Comparison of ENCODE assay signal across 20 cellular contexts in genomic region chr9:82982271-82982880, GRCh38.
"Had no signal": no experiment of that assay in that cellular context is flagged by ENCODE, and none has a peak within 500 bp of the region (broad histone marks: within the 10 kb centered on the region; RNA-seq: fewer than 3 reads in every experiment).

No MANE protein-coding gene starts in this region.

- H3K27ac ChIP-seq: brain microvascular endothelial cell, coronary artery, heart right ventricle, ovary, right lobe of liver, upper lobe of left lung had no signal

- H3K4me2 ChIP-seq: smooth muscle cell had no signal

- H3K4me1 ChIP-seq: heart right ventricle, right lobe of liver, upper lobe of left lung had no signal

- H3K36me3 ChIP-seq: brain microvascular endothelial cell, heart right ventricle, ovary, right lobe of liver, upper lobe of left lung had no signal

- DNase-seq: activated CD4-positive, alpha-beta T cell treated with anti-CD3 and anti-CD28 coated beads, Interleukin-2, amount 10 ng/mL, durations not matched to agents 24 days and 14 days; activated CD8-positive, alpha-beta T cell treated with anti-CD3 and anti-CD28 coated beads for 36 hours; activated naive CD4-positive, alpha-beta T cell; activated naive CD8-positive, alpha-beta T cell treated with anti-CD3 and anti-CD28 coated beads for 36 hours; activated T-cell treated with anti-CD3 and anti-CD28 coated beads, Interleukin-2, amount 50 U/mL, for 1 hour; anterior cingulate cortex; brain microvascular endothelial cell; erythroblast; heart right ventricle; mesenchymal stem cell; naive thymus-derived CD8-positive, alpha-beta T cell; ovary; right lobe of liver; stimulated activated CD4-positive, alpha-beta T cell treated with anti-CD3 and anti-CD28 coated beads, Interleukin-4, amount 100 ng/mL, for 1 hour; stimulated activated naive CD8-positive, alpha-beta T cell treated with anti-CD3 and anti-CD28 coated beads, Interleukin-15, amount 100 ng/mL, for 72 hours; T-cell; upper lobe of left lung had no signal

- H3K4me3 ChIP-seq: coronary artery, heart right ventricle, ovary, right lobe of liver, smooth muscle cell, upper lobe of left lung had no signal

- ATAC-seq: activated CD8-positive, alpha-beta T cell treated with anti-CD3 and anti-CD28 coated beads for 36 hours; activated T-helper 17 cell treated with anti-CD3 and anti-CD28 coated beads, Interleukin-2, amount 50 U/mL, for 72 hours; heart right ventricle; naive thymus-derived CD8-positive, alpha-beta T cell; right lobe of liver; stimulated activated naive CD8-positive, alpha-beta T cell treated with anti-CD3 and anti-CD28 coated beads, Interleukin-15, amount 100 ng/mL, for 72 hours; T-cell had no signal

- H3K27me3 ChIP-seq: brain microvascular endothelial cell, heart right ventricle, ovary, right lobe of liver, upper lobe of left lung had no signal

- H3K9me3 ChIP-seq: heart right ventricle, ovary, right lobe of liver, upper lobe of left lung had no signal
